ENCODE assay signal across 18 cellular contexts in genomic region chr7:133888061-133888930, GRCh38.
DNase-seq lines count a peak whose midpoint lies in the region; ATAC-seq and TF ChIP-seq lines count a peak whose summit lies in the region.
"Had no signal": no experiment of that assay in that cellular context is flagged by ENCODE, and none has a peak within 500 bp of the region (broad histone marks: within the 10 kb centered on the region; RNA-seq: fewer than 3 reads in every experiment).

No MANE protein-coding gene starts in this region.

- no peak overlapping the region for H2AFZ ChIP-seq in neural cell (ENCODE audit: low read depth, low read length)

- POLR2A ChIA-PET in HEK293 (lab: Yijun Ruan, JAX): no interaction called here

- H3K27ac ChIP-seq in HEK293 (ENCODE audit: extremely low read depth, low read depth, low read length) (no peak overlapping the region), WERI-Rb-1 (peak overlapping the region; percentile 13; the same call in 1 of the 2 replicates), neural cell (ENCODE audit: low read length) (peak overlapping the region; percentile 64)
- H3K27ac ChIP-seq: Peyer's patch had no signal

- TF ChIP-seq RAD21 in neural cell (conservative IDR thresholded peaks at IDR 0.05): no peak

- H3K9me2 ChIP-seq in neural cell (ENCODE audit: insufficient read depth, low read length): no peaks in the 10 kb centered on the region

- H3K9me3 Mint-ChIP-seq in HFFc6: no peaks in the 10 kb centered on the region

- H3K36me3 Mint-ChIP-seq in HFFc6 (ENCODE audit: low read depth): no peaks in the 10 kb centered on the region

- H3K4me2 ChIP-seq in neural cell (ENCODE audit: low read length): no peak overlapping the region

- no peak for ATAC-seq in GM21529 (IDR thresholded peaks at IDR 0.05; ENCODE audit: unreplicated experiment)
- ATAC-seq: CD8-positive, alpha-beta T cell; HCT116 had no signal

- H4K20me1 ChIP-seq in neural cell (ENCODE audit: insufficient read depth): no peaks in the 10 kb centered on the region

- CTCF ChIA-PET in HEK293 (lab: Yijun Ruan, JAX): interaction anchor here (0.6 kb wide), 1 partner anchor 454 kb away, joined by 3 read pairs; no protein-coding TSS in a partner anchor

- H3K27ac Mint-ChIP-seq in HFFc6: no peak overlapping the region
- H3K27ac Mint-ChIP-seq: CD8-positive, alpha-beta T cell had no signal

- no peaks in the 10 kb centered on the region for H3K9me3 ChIP-seq in HEK293 (ENCODE audit: control insufficient read depth, insufficient read depth, low read depth, low read length)
- H3K9me3 ChIP-seq in WERI-Rb-1 (ENCODE audit: severe bottlenecking): no peaks in the 10 kb centered on the region
- H3K9me3 ChIP-seq in neural cell (ENCODE audit: low read length): no peaks in the 10 kb centered on the region
- H3K9me3 ChIP-seq: Peyer's patch had no signal

- TF ChIP-seq EP300 in neural cell (conservative IDR thresholded peaks at IDR 0.05; ENCODE audit: poor library complexity, severe bottlenecking): no peak

- H3K27me3 ChIP-seq in WERI-Rb-1 (ENCODE audit: insufficient read depth, low read depth, severe bottlenecking) (no peaks in the 10 kb centered on the region), neural cell (ENCODE audit: insufficient read depth, low read depth, low read length) (no peaks in the 10 kb centered on the region)
- H3K27me3 ChIP-seq: Peyer's patch had no signal

- H3K4me3 ChIP-seq in HEK293 (ENCODE audit: low read depth, low read length): no peak overlapping the region
- peak overlapping the region; percentile 16 for H3K4me3 ChIP-seq in LNCaP clone FGC (ENCODE audit: low read depth, low read length)
- no peak overlapping the region for H3K4me3 ChIP-seq in WERI-Rb-1 (ENCODE audit: low read depth, low read length)
- H3K4me3 ChIP-seq in neural cell (ENCODE audit: low read length): no peak overlapping the region
- H3K4me3 ChIP-seq: Peyer's patch had no signal

- TF ChIP-seq CTCF in HEK293 (tag by site-specific recombination; IDR thresholded peaks at IDR 0.05): no peak
- TF ChIP-seq CTCF in LNCaP clone FGC (IDR thresholded peaks at IDR 0.05; ENCODE audit: control insufficient read depth, extremely low read depth, insufficient read depth): no peak
- TF ChIP-seq CTCF in WERI-Rb-1 (IDR thresholded peaks at IDR 0.05; ENCODE audit: low read depth, low read length): no peak
- no peak for TF ChIP-seq CTCF in neural cell (IDR thresholded peaks at IDR 0.05; ENCODE audit: poor library complexity, severe bottlenecking)
- no peak for TF ChIP-seq CTCF in HFFc6 (IDR thresholded peaks at IDR 0.05)

- no peaks in the 10 kb centered on the region; the same call in 1 of the 2 replicates for H3K27me3 Mint-ChIP-seq in HFFc6 (ENCODE audit: insufficient read depth)

- H3K36me3 ChIP-seq in HEK293 (ENCODE audit: control insufficient read depth in 2 of 2, insufficient read depth in 1 of 2, low read length in 2 of 2): no peaks in the 10 kb centered on the region
- H3K36me3 ChIP-seq in WERI-Rb-1: no peaks in the 10 kb centered on the region
- H3K36me3 ChIP-seq in neural cell (ENCODE audit: insufficient read depth, low read length): no peaks in the 10 kb centered on the region
- H3K36me3 ChIP-seq: Peyer's patch had no signal

- H3K4me1 ChIP-seq in HEK293 (ENCODE audit: control insufficient read depth, insufficient read depth, low read length): peaks cover 10% of the 10 kb centered on the region
- H3K4me1 ChIP-seq: Peyer's patch had no signal

- DNase-seq in LNCaP clone FGC (ENCODE audit: low read depth): peak; percentile 8
- DNase-seq in WERI-Rb-1: no peak
- no peak for DNase-seq in HFFc6
- no peak for DNase-seq in activated CD4-positive, alpha-beta T cell treated with anti-CD3 and anti-CD28 coated beads for 48 hours
- DNase-seq: ACHN; C1 segment of cervical spinal cord; CD8-positive, alpha-beta T cell; DMS153; GDM1; KG1; NCI-H1105 treated with DMSO at 0.1 percent for 48 hours; NCI-H1694 treated with DMSO at 0.1 percent for 48 hours; NCI-H345; Peyer's patch had no signal

- H3K9ac ChIP-seq in neural cell (ENCODE audit: low read length): no peak overlapping the region

- H3F3A ChIP-seq in neural cell (ENCODE audit: insufficient read depth, low read length, poor library complexity, severe bottlenecking): no peaks in the 10 kb centered on the region

- peaks cover 15% of the 10 kb centered on the region for H3K4me1 Mint-ChIP-seq in HFFc6 (ENCODE audit: low read depth)

- H3K79me2 ChIP-seq in neural cell (replicated peaks; ENCODE audit: insufficient read depth, low read length): no peaks in the 10 kb centered on the region

- H3K4me3 Mint-ChIP-seq in HFFc6: no peak overlapping the region
- H3K4me3 Mint-ChIP-seq: CD8-positive, alpha-beta T cell had no signal

TF ChIP-seq in HEK293, 187 proteins besides CTCF, POLR2A, EP300 and RAD21:
- TF ChIP-seq WT1 (tag by site-specific recombination; IDR thresholded peaks at IDR 0.05) (no peak), ZBTB20 (tag by site-specific recombination; IDR thresholded peaks at IDR 0.05) (0 out of 2 replicates have a peak, but pooled peaks have one; percentile 23), ZNF48 (tag by site-specific recombination; IDR thresholded peaks at IDR 0.05) (no peak), ZNF174 (tag by site-specific recombination; IDR thresholded peaks at IDR 0.05) (no peak)
TF ChIP-seq in HEK293: peak in this region for 1.

TF ChIP-seq in neural cell, 6 proteins besides CTCF, POLR2A, EP300 and RAD21:
- TF ChIP-seq TAF1 (IDR thresholded peaks at IDR 0.05; ENCODE audit: low read depth): no peak
- TF ChIP-seq REST (IDR thresholded peaks at IDR 0.05; ENCODE audit: borderline replicate concordance): no peak
- no peak for TF ChIP-seq SMC3 (conservative IDR thresholded peaks at IDR 0.05; ENCODE audit: poor library complexity)
- TF ChIP-seq POLR2AphosphoS5 (IDR thresholded peaks at IDR 0.05): no peak
- no peak for TF ChIP-seq MXI1 (conservative IDR thresholded peaks at IDR 0.05; ENCODE audit: poor library complexity, severe bottlenecking)
- no peak for TF ChIP-seq EZH2 (IDR thresholded peaks at IDR 0.05; ENCODE audit: borderline replicate concordance, insufficient read depth, low read length, poor library complexity, severe bottlenecking)
